ENCODE assay signal across 10 cellular contexts in genomic region chr2:196431957-196432356, GRCh38.
DNase-seq lines count a peak whose midpoint lies in the region; ATAC-seq and TF ChIP-seq lines count a peak whose summit lies in the region.
"Had no signal": no experiment of that assay in that cellular context is flagged by ENCODE, and none has a peak within 500 bp of the region (broad histone marks: within the 10 kb centered on the region; RNA-seq: fewer than 3 reads in every experiment).

No MANE protein-coding gene starts in this region.

- peaks cover 20% of the 10 kb centered on the region for H3K4me1 Mint-ChIP-seq in glutamatergic neuron (ENCODE audit: low read depth, unreplicated experiment)
- peaks cover 0 to 3% (median 0%) of the 10 kb centered on the region in 4 donors for H3K4me1 Mint-ChIP-seq in CD4-positive, alpha-beta memory T cell

- H3K4me1 ChIP-seq in GM23248 (ENCODE audit: insufficient read depth): peaks cover 8% of the 10 kb centered on the region
- no peaks in the 10 kb centered on the region for H3K4me1 ChIP-seq in CD4-positive, alpha-beta memory T cell (ENCODE audit: insufficient read depth, low read length)

- no peaks in the 10 kb centered on the region for H3F3A ChIP-seq in GM23248 (ENCODE audit: insufficient read depth)

- H3K36me3 ChIP-seq in GM23248 (ENCODE audit: low read depth): no peaks in the 10 kb centered on the region
- H3K36me3 ChIP-seq in CD4-positive, alpha-beta memory T cell (ENCODE audit: insufficient read depth, low read length): no peaks in the 10 kb centered on the region

- intact Hi-C loops in CD4-positive, alpha-beta memory T cell (cut with micrococcal nuclease): no loop called here

- H3K4me2 ChIP-seq in GM23248 (ENCODE audit: unreplicated experiment): no peak overlapping the region

- TF ChIP-seq CTCF in AG09309 (IDR thresholded peaks at IDR 0.05; ENCODE audit: control insufficient read depth, insufficient read depth, low read depth, low read length, missing control alignments) (peak; percentile 61), glutamatergic neuron (IDR thresholded peaks at IDR 0.05; ENCODE audit: partially characterized antibody, unreplicated experiment) (peak; percentile 74)

- H3K9me3 Mint-ChIP-seq in glutamatergic neuron (ENCODE audit: unreplicated experiment): no peaks in the 10 kb centered on the region
- H3K9me3 Mint-ChIP-seq in CD4-positive, alpha-beta memory T cell: no peaks in the 10 kb centered on the region
- H3K9me3 Mint-ChIP-seq: activated naive CD4-positive, alpha-beta T cell treated with anti-CD3 and anti-CD28 coated beads, Interleukin-2, amount 10 ng/mL, durations not matched to agents 7 days and 5 days; T-cell had no signal

- H2AFZ ChIP-seq in GM23248: no peak overlapping the region

- H3K4me3 ChIP-seq in AG09309 (ENCODE audit: control insufficient read depth, low read depth, low read length) (no peak overlapping the region), GM23248 (no peak overlapping the region)
- no peak overlapping the region for H3K4me3 ChIP-seq in CD4-positive, alpha-beta memory T cell (ENCODE audit: low read length in 2 of 2)

- H3K27me3 ChIP-seq in GM23248 (replicated peaks; ENCODE audit: insufficient read depth): no peaks in the 10 kb centered on the region
- no peaks in the 10 kb centered on the region for H3K27me3 ChIP-seq in CD4-positive, alpha-beta memory T cell (ENCODE audit: insufficient read depth, low read length)

- no peaks in the 10 kb centered on the region for H3K9me3 ChIP-seq in GM23248 (ENCODE audit: low read depth)
- H3K9me3 ChIP-seq in CD4-positive, alpha-beta memory T cell (ENCODE audit: control insufficient read depth in 1 of 2, low read length in 2 of 2): no peaks in the 10 kb centered on the region

- H3K36me3 Mint-ChIP-seq in glutamatergic neuron (ENCODE audit: unreplicated experiment): no peaks in the 10 kb centered on the region
- H3K36me3 Mint-ChIP-seq in CD4-positive, alpha-beta memory T cell: no peaks in the 10 kb centered on the region
- H3K36me3 Mint-ChIP-seq: activated naive CD4-positive, alpha-beta T cell treated with anti-CD3 and anti-CD28 coated beads, Interleukin-2, amount 10 ng/mL, durations not matched to agents 7 days and 5 days; T-cell had no signal

- no peak for ATAC-seq in GM19035 (IDR thresholded peaks at IDR 0.05; ENCODE audit: unreplicated experiment)
- ATAC-seq: T-cell had no signal

- 87 to 88% methylated on average over 4 of the region's 4 CpGs for WGBS in GM23248 (ENCODE audit: low coverage in 1 of 2, low lambda C conversion rate in 2 of 2, missing lambda C conversion rate in 2 of 2), 2 experiments

- no peak overlapping the region for H3K27ac Mint-ChIP-seq in glutamatergic neuron (ENCODE audit: unreplicated experiment)
- no peak overlapping the region for H3K27ac Mint-ChIP-seq in CD4-positive, alpha-beta memory T cell
- H3K27ac Mint-ChIP-seq: activated naive CD4-positive, alpha-beta T cell treated with anti-CD3 and anti-CD28 coated beads, Interleukin-2, amount 10 ng/mL, durations not matched to agents 7 days and 5 days; T-cell had no signal

- H4K20me1 ChIP-seq in GM23248 (ENCODE audit: insufficient read depth): no peaks in the 10 kb centered on the region

- DNase-seq in AG09309 (ENCODE audit: low read depth): no peak
- DNase-seq in GM23248: peak; percentile 31
- DNase-seq in RPMI8226: peak; percentile 30
- DNase-seq in glutamatergic neuron: no peak
- DNase-seq in CD4-positive, alpha-beta memory T cell: no peak
- DNase-seq in stimulated activated naive CD4-positive, alpha-beta T cell (lab: John Stamatoyannopoulos, UW): no peak
- no peak for DNase-seq in HPDE6-E6E7 (ENCODE audit: extremely low spot score)
- DNase-seq: activated naive CD4-positive, alpha-beta T cell treated with anti-CD3 and anti-CD28 coated beads, Interleukin-2, amount 10 ng/mL, durations not matched to agents 7 days and 5 days; T-cell had no signal

- no peak overlapping the region for H3K9ac ChIP-seq in GM23248

- CTCF ChIA-PET in CD4-positive, alpha-beta memory T cell (lab: Charles Lee; ENCODE audit: partially characterized antibody): no interaction called here

- H3K27ac ChIP-seq in GM23248: no peak overlapping the region
- H3K27ac ChIP-seq in CD4-positive, alpha-beta memory T cell (ENCODE audit: low read depth, low read length): no peak overlapping the region

- H3K9me2 ChIP-seq in GM23248 (ENCODE audit: insufficient read depth): no peaks in the 10 kb centered on the region

- H3K79me2 ChIP-seq in GM23248 (ENCODE audit: insufficient read depth): no peaks in the 10 kb centered on the region

- H3K4me3 Mint-ChIP-seq in glutamatergic neuron (ENCODE audit: unreplicated experiment): no peak overlapping the region
- H3K4me3 Mint-ChIP-seq in CD4-positive, alpha-beta memory T cell: no peak overlapping the region
- H3K4me3 Mint-ChIP-seq: activated naive CD4-positive, alpha-beta T cell treated with anti-CD3 and anti-CD28 coated beads, Interleukin-2, amount 10 ng/mL, durations not matched to agents 7 days and 5 days; T-cell had no signal

- in situ Hi-C loops in GM23248 (cut with MboI): no loop called here

- POLR2A ChIA-PET in CD4-positive, alpha-beta memory T cell (lab: Charles Lee; ENCODE audit: partially characterized antibody): no interaction called here

- peaks cover 1% of the 10 kb centered on the region for H3K27me3 Mint-ChIP-seq in glutamatergic neuron (ENCODE audit: unreplicated experiment)
- peaks cover 6 to 10% of the 10 kb centered on the region in 2 donors for H3K27me3 Mint-ChIP-seq in CD4-positive, alpha-beta memory T cell

Comparison
In these comparisons a context has a peak if more than half of its experiments do, and no peak if none do; other contexts are left out.
1. DNase-seq: peak in GM23248 (single experiment) and RPMI8226 (single experiment); none in AG09309 (single experiment), glutamatergic neuron (single experiment), CD4-positive, alpha-beta memory T cell (0 of 5), stimulated activated naive CD4-positive, alpha-beta T cell (0 of 6) and HPDE6-E6E7 (single experiment).